In genomic region chr18:2881490-2882195, GRCh38 we compare ENCODE assay signal across 12 cellular contexts. TPM values are rescaled to one million over a fixed set of nuclear protein-coding genes. Genes with fewer than 3 reads are reported as not detected.
DNase-seq lines count a peak whose midpoint lies in the region; ATAC-seq, FAIRE-seq and TF ChIP-seq lines count a peak whose summit lies in the region.
"Had no signal": no experiment of that assay in that cellular context is flagged by ENCODE, and none has a peak within 500 bp of the region (broad histone marks: within the 10 kb centered on the region; RNA-seq: fewer than 3 reads in every experiment).

No MANE protein-coding gene starts in this region.

- DNase-seq in activated CD4-positive, alpha-beta T cell treated with anti-CD3 and anti-CD28 coated beads for 36 hours, result peak; percentile 34
- DNase-seq in activated CD4-positive, alpha-beta T cell treated with anti-CD3 and anti-CD28 coated beads, Interleukin-2, amount 50 U/mL, for 1 hour, result no peak
- DNase-seq in activated naive CD8-positive, alpha-beta T cell treated with anti-CD3 and anti-CD28 coated beads, Interleukin-2, amount 50 U/mL, for 24 hours, result no peak
- DNase-seq in immature natural killer cell, result no peak
- peak; percentile 67 for DNase-seq in testis
- no peak for DNase-seq in frontal cortex (ENCODE audit: low spot score in 2 of 2)
- no peak for DNase-seq in medulla oblongata (ENCODE audit: extremely low spot score)
- DNase-seq in GM13976 (ENCODE audit: low spot score), result no peak
- DNase-seq: dermis blood vessel endothelial cell; stimulated activated naive CD4-positive, alpha-beta T cell treated with Interleukin-2 at 50 U/mL for 16 hours had no signal

- no peak overlapping the region for H3K4me3 ChIP-seq in testis
- H3K4me3 ChIP-seq: A549 had no signal

- intact Hi-C loops in activated CD4-positive, alpha-beta T cell treated with anti-CD3 and anti-CD28 coated beads for 36 hours (cut with DNase I, micrococcal nuclease), result no loop called here
- intact Hi-C loops in testis (cut with DNase I; ENCODE audit: low total_unique reads), result no loop called here

- peaks cover 4% of the 10 kb centered on the region for H3K9me3 Mint-ChIP-seq in activated CD4-positive, alpha-beta T cell treated with anti-CD3 and anti-CD28 coated beads for 36 hours (ENCODE audit: low read depth)
- peaks cover 8% of the 10 kb centered on the region for H3K9me3 Mint-ChIP-seq in activated naive CD8-positive, alpha-beta T cell treated with anti-CD3 and anti-CD28 coated beads, Interleukin-2, amount 50 U/mL, for 24 hours
- peaks cover 0 to 2% (median 0%) of the 10 kb centered on the region in 6 donors for H3K9me3 Mint-ChIP-seq in immature natural killer cell

- in situ Hi-C loops in GM13976 (cut with MboI; ENCODE audit: low sequenced_read_pairs, unreplicated experiment), result no loop called here

- POLR2A ChIA-PET in activated CD4-positive, alpha-beta T cell treated with anti-CD3 and anti-CD28 coated beads for 36 hours (lab: Charles Lee), result interaction anchor here (0.6 kb wide), 1 partner anchor 17 kb away, joined by 3 read pairs; no protein-coding TSS in a partner anchor

- H3K27me3 Mint-ChIP-seq in activated CD4-positive, alpha-beta T cell treated with anti-CD3 and anti-CD28 coated beads for 36 hours, result no peaks in the 10 kb centered on the region
- H3K27me3 Mint-ChIP-seq in activated naive CD8-positive, alpha-beta T cell treated with anti-CD3 and anti-CD28 coated beads, Interleukin-2, amount 50 U/mL, for 24 hours, result peaks cover 2% of the 10 kb centered on the region
- H3K27me3 Mint-ChIP-seq in immature natural killer cell (ENCODE audit: low read depth in 3 of 3), result peaks cover 2 to 5% (median 3%) of the 10 kb centered on the region in 3 donors

- H3K4me1 ChIP-seq in testis, result no peaks in the 10 kb centered on the region
- H3K4me1 ChIP-seq: A549 had no signal

- peaks cover 8% of the 10 kb centered on the region for H3K36me3 Mint-ChIP-seq in activated CD4-positive, alpha-beta T cell treated with anti-CD3 and anti-CD28 coated beads for 36 hours (ENCODE audit: low read depth)
- H3K36me3 Mint-ChIP-seq in activated naive CD8-positive, alpha-beta T cell treated with anti-CD3 and anti-CD28 coated beads, Interleukin-2, amount 50 U/mL, for 24 hours (ENCODE audit: low read depth), result peaks cover 4% of the 10 kb centered on the region
- peaks cover 0 to 6% (median 4%) of the 10 kb centered on the region in 3 donors for H3K36me3 Mint-ChIP-seq in immature natural killer cell

- no peak for TF ChIP-seq POLR2A in testis (IDR thresholded peaks at IDR 0.05)

- peak; percentile 38 for ATAC-seq in activated CD4-positive, alpha-beta T cell treated with anti-CD3 and anti-CD28 coated beads for 36 hours
- no peak for ATAC-seq in activated naive CD8-positive, alpha-beta T cell treated with anti-CD3 and anti-CD28 coated beads, Interleukin-2, amount 50 U/mL, for 24 hours
- ATAC-seq: A549, SK-N-SH treated with all-trans-retinoic acid at 6 μM for 48 hours had no signal

- H3K4me3 Mint-ChIP-seq in activated CD4-positive, alpha-beta T cell treated with anti-CD3 and anti-CD28 coated beads for 36 hours, result peak overlapping the region; percentile 49
- peak overlapping the region; percentile 1 for H3K4me3 Mint-ChIP-seq in activated naive CD8-positive, alpha-beta T cell treated with anti-CD3 and anti-CD28 coated beads, Interleukin-2, amount 50 U/mL, for 24 hours
- no peak overlapping the region for H3K4me3 Mint-ChIP-seq in immature natural killer cell

- CTCF ChIA-PET in activated CD4-positive, alpha-beta T cell treated with anti-CD3 and anti-CD28 coated beads for 36 hours (lab: Charles Lee), result interaction anchor here (0.6 to 1.2 kb wide), 2 partner anchors 26 to 181 kb away, joined by 3 to 4 read pairs; no protein-coding TSS in a partner anchor

- WGBS in testis, 2 donors, result 50 to 68% methylated on average over 18 of the region's 18 CpGs

- TF ChIP-seq CTCF in testis (IDR thresholded peaks at IDR 0.05) (no peak), GM13976 (IDR thresholded peaks at IDR 0.05; ENCODE audit: borderline replicate concordance, control extremely low read depth, extremely low read depth, insufficient read depth, missing control alignments) (no peak)

- H3K27me3 ChIP-seq in testis, result no peaks in the 10 kb centered on the region

- H3K27ac Mint-ChIP-seq in activated CD4-positive, alpha-beta T cell treated with anti-CD3 and anti-CD28 coated beads for 36 hours, result peak overlapping the region; percentile 45
- H3K27ac Mint-ChIP-seq in activated naive CD8-positive, alpha-beta T cell treated with anti-CD3 and anti-CD28 coated beads, Interleukin-2, amount 50 U/mL, for 24 hours, result no peak overlapping the region
- peak overlapping the region; percentile 37 to 91 (median 51) for H3K27ac Mint-ChIP-seq in immature natural killer cell

- peak overlapping the region; percentile 44 to 56 for H3K27ac ChIP-seq in testis
- H3K27ac ChIP-seq: A549 had no signal

- no peaks in the 10 kb centered on the region for H3K9me3 ChIP-seq in testis
- H3K9me3 ChIP-seq: A549 had no signal

- H3K4me1 Mint-ChIP-seq in activated CD4-positive, alpha-beta T cell treated with anti-CD3 and anti-CD28 coated beads for 36 hours, result peaks cover 25% of the 10 kb centered on the region
- peaks cover 24% of the 10 kb centered on the region for H3K4me1 Mint-ChIP-seq in activated naive CD8-positive, alpha-beta T cell treated with anti-CD3 and anti-CD28 coated beads, Interleukin-2, amount 50 U/mL, for 24 hours
- peaks cover 41 to 43% of the 10 kb centered on the region in 2 donors for H3K4me1 Mint-ChIP-seq in immature natural killer cell

- no peak for FAIRE-seq in frontal cortex (lab: Jason Lieb, UNC)
- FAIRE-seq: A549 had no signal

- H3K36me3 ChIP-seq in testis (ENCODE audit: low read depth, missing control alignments), result no peaks in the 10 kb centered on the region

RNA-seq across cellular contexts. Expression of gene EMILIN2, which starts 34.8 kb away (rescaled TPM):
- total RNA-seq in activated CD4-positive, alpha-beta T cell treated with anti-CD3 and anti-CD28 coated beads for 36 hours, result 10 to 100 TPM; 12.0 to 15.7 TPM
- polyA plus RNA-seq in immature natural killer cell, result 1 to 10 TPM; 3.4 to 9.3 (median 4.4) TPM
- 10 to 100 TPM; 26.4 to 34.1 TPM for total RNA-seq in testis
- 21.4 TPM for polyA plus RNA-seq in testis (ENCODE audit: insufficient read depth, low read depth, low replicate concordance)
- 1.6 TPM for total RNA-seq in frontal cortex

Comparison
In these comparisons a context has a peak if more than half of its experiments do, and no peak if none do; other contexts are left out.
1. DNase-seq: peak in activated CD4-positive, alpha-beta T cell treated with anti-CD3 and anti-CD28 coated beads for 36 hours (single experiment) and testis (single experiment); none in activated CD4-positive, alpha-beta T cell treated with anti-CD3 and anti-CD28 coated beads, Interleukin-2, amount 50 U/mL, for 1 hour (single experiment), activated naive CD8-positive, alpha-beta T cell treated with anti-CD3 and anti-CD28 coated beads, Interleukin-2, amount 50 U/mL, for 24 hours (single experiment), immature natural killer cell (0 of 3), frontal cortex (0 of 2), medulla oblongata (single experiment) and GM13976 (single experiment).
2. H3K4me3 Mint-ChIP-seq: peak in activated CD4-positive, alpha-beta T cell treated with anti-CD3 and anti-CD28 coated beads for 36 hours (single experiment) and activated naive CD8-positive, alpha-beta T cell treated with anti-CD3 and anti-CD28 coated beads, Interleukin-2, amount 50 U/mL, for 24 hours (single experiment); none in immature natural killer cell (0 of 5).